In genomic region chr9:110249639-110250038, GRCh38 we compare ENCODE assay signal across 24 cellular contexts. TPM values are rescaled to one million over a fixed set of nuclear protein-coding genes. Genes with fewer than 3 reads are reported as not detected.
"Had no signal": no experiment of that assay in that cellular context is flagged by ENCODE, and none has a peak within 500 bp of the region (broad histone marks: within the 10 kb centered on the region; RNA-seq: fewer than 3 reads in every experiment).

No MANE protein-coding gene starts in this region.

- H3K4me3 ChIP-seq: adrenal gland, ascending aorta, prostate gland, thyroid gland had no signal

- H3K27ac ChIP-seq: adrenal gland, ascending aorta, brain microvascular endothelial cell, prostate gland, thyroid gland had no signal

- H3K9me3 Mint-ChIP-seq: activated CD4-positive, alpha-beta memory T cell treated with anti-CD3 and anti-CD28 coated beads for 36 hours; activated T-helper 2 cell treated with anti-CD3 and anti-CD28 coated beads, Interferon-gamma antibody, Interleukin-2, Interleukin-4, amounts not matched to agents 10 μg/mL and 5 μg/mL and 100 μg/mL, durations not matched to agents 14 hours and 24 hours and 36 hours; stimulated activated naive CD8-positive, alpha-beta T cell treated with anti-CD3 and anti-CD28 coated beads, Interleukin-15, Interleukin-2, amounts not matched to agents 100 ng/mL and 50 ng/mL, for 24 hours had no signal

- H3K36me3 ChIP-seq: prostate gland had no signal

- H3K27me3 Mint-ChIP-seq: activated CD4-positive, alpha-beta memory T cell treated with anti-CD3 and anti-CD28 coated beads for 36 hours; activated naive CD8-positive, alpha-beta T cell; stimulated activated naive CD8-positive, alpha-beta T cell treated with anti-CD3 and anti-CD28 coated beads, Interleukin-15, Interleukin-2, amounts not matched to agents 100 ng/mL and 50 ng/mL, for 24 hours had no signal

- H3K27ac Mint-ChIP-seq: activated CD4-positive, alpha-beta memory T cell treated with anti-CD3 and anti-CD28 coated beads for 36 hours; activated T-helper 2 cell treated with anti-CD3 and anti-CD28 coated beads, Interferon-gamma antibody, Interleukin-2, Interleukin-4, amounts not matched to agents 10 μg/mL and 5 μg/mL and 100 μg/mL, durations not matched to agents 14 hours and 24 hours and 36 hours; stimulated activated naive CD8-positive, alpha-beta T cell treated with anti-CD3 and anti-CD28 coated beads, Interleukin-15, Interleukin-2, amounts not matched to agents 100 ng/mL and 50 ng/mL, for 24 hours had no signal

- H3K27me3 ChIP-seq: adrenal gland, ascending aorta, brain microvascular endothelial cell, thyroid gland had no signal

- DNase-seq: activated CD4-positive, alpha-beta memory T cell treated with anti-CD3 and anti-CD28 coated beads for 36 hours; activated naive CD4-positive, alpha-beta T cell; adrenal gland; brain microvascular endothelial cell; caudate nucleus; dermis blood vessel endothelial cell; effector CD8-positive, alpha-beta T cell; erythroblast; foreskin melanocyte; glutamatergic neuron; hippocampal formation; stimulated activated CD4-positive, alpha-beta T cell treated with anti-CD3 and anti-CD28 coated beads, Interleukin-4, amount 100 ng/mL, for 1 hour; substantia nigra; T-helper 9 cell; thyroid gland had no signal

- H3K9me3 ChIP-seq: adrenal gland, ascending aorta, prostate gland, thyroid gland had no signal

- H3K4me3 Mint-ChIP-seq: activated CD4-positive, alpha-beta memory T cell treated with anti-CD3 and anti-CD28 coated beads for 36 hours; activated naive CD8-positive, alpha-beta T cell; stimulated activated naive CD8-positive, alpha-beta T cell treated with anti-CD3 and anti-CD28 coated beads, Interleukin-15, Interleukin-2, amounts not matched to agents 100 ng/mL and 50 ng/mL, for 24 hours had no signal

RNA-seq across cellular contexts. Expression of gene C9orf152, which starts 41.7 kb away (rescaled TPM):
- total RNA-seq: activated CD4-positive, alpha-beta memory T cell treated with anti-CD3 and anti-CD28 coated beads for 36 hours; activated T-helper 2 cell treated with anti-CD3 and anti-CD28 coated beads, Interferon-gamma antibody, Interleukin-2, Interleukin-4, amounts not matched to agents 10 μg/mL and 5 μg/mL and 100 μg/mL, durations not matched to agents 14 hours and 24 hours and 36 hours; adrenal gland; ascending aorta; dermis blood vessel endothelial cell; myocyte; omental fat pad; T-helper 1 cell treated with Interleukin-12 subunit alpha and Interleukin-12 subunit beta and Interleukin-4 antibody, amounts not matched to agents 30 ng/mL and 1 ng/mL, for 36 hours had no signal
- polyA plus RNA-seq: neural cell had no signal
